Comparison of ENCODE assay signal across 9 cellular contexts in genomic region chr17:74466785-74467158, GRCh38. TPM values are rescaled to one million over a fixed set of nuclear protein-coding genes. Genes with fewer than 3 reads are reported as not detected.
A peak's percentile ranks its signal among the peaks of the same experiment; 100 is the strongest.
DNase-seq lines count a peak whose midpoint lies in the region; ATAC-seq and TF ChIP-seq lines count a peak whose summit lies in the region.
"Had no signal": no experiment of that assay in that cellular context is flagged by ENCODE, and none has a peak within 500 bp of the region (broad histone marks: within the 10 kb centered on the region; RNA-seq: fewer than 3 reads in every experiment).

No MANE protein-coding gene starts in this region.

- no peaks in the 10 kb centered on the region for H3K4me1 ChIP-seq in adrenal gland (replicated peaks in 1 of 2)
- H3K4me1 ChIP-seq in lower lobe of right lung, result peaks cover 19% of the 10 kb centered on the region
- H3K4me1 ChIP-seq in tibial artery, result no peaks in the 10 kb centered on the region

- no peaks in the 10 kb centered on the region for H3K9me3 Mint-ChIP-seq in activated naive CD4-positive, alpha-beta T cell treated with anti-CD3 and anti-CD28 coated beads for 36 hours

- WGBS in adrenal gland, 4 donors, result 28 to 58% (median 37%) methylated on average over 13 to 15 of the region's 15 CpGs

- intact Hi-C loops in activated naive CD4-positive, alpha-beta T cell treated with anti-CD3 and anti-CD28 coated beads for 36 hours (cut with micrococcal nuclease), result loop anchor here (2.0 kb wide), 1 partner anchor 48 kb away; no protein-coding TSS in a partner anchor
- intact Hi-C loops in adrenal gland (cut with DNase I) (no loop called here), lower lobe of right lung (cut with DNase I) (no loop called here), tibial artery (cut with DNase I; ENCODE audit: low total_unique reads) (no loop called here)

- H3K27ac Mint-ChIP-seq in activated naive CD4-positive, alpha-beta T cell treated with anti-CD3 and anti-CD28 coated beads for 36 hours, result peak overlapping the region; percentile 73

- peak overlapping the region; percentile 34 to 82 (median 41) for H3K27ac ChIP-seq in adrenal gland
- peak overlapping the region; percentile 79 for H3K27ac ChIP-seq in lower lobe of right lung
- no peak overlapping the region for H3K27ac ChIP-seq in tibial artery

- peaks cover 25% of the 10 kb centered on the region for H3K4me1 Mint-ChIP-seq in activated naive CD4-positive, alpha-beta T cell treated with anti-CD3 and anti-CD28 coated beads for 36 hours (ENCODE audit: low read depth)

- no peak overlapping the region for H3K4me3 Mint-ChIP-seq in activated naive CD4-positive, alpha-beta T cell treated with anti-CD3 and anti-CD28 coated beads for 36 hours

- ATAC-seq in lower lobe of right lung, result peak; percentile 5 to 9
- ATAC-seq in esophagus mucosa, result no peak
- no peak for ATAC-seq in left lobe of liver

- H3K36me3 Mint-ChIP-seq in activated naive CD4-positive, alpha-beta T cell treated with anti-CD3 and anti-CD28 coated beads for 36 hours (ENCODE audit: low read depth), result no peaks in the 10 kb centered on the region

- no peaks in the 10 kb centered on the region for H3K9me3 ChIP-seq in adrenal gland (replicated peaks in 1 of 3)
- no peaks in the 10 kb centered on the region for H3K9me3 ChIP-seq in lower lobe of right lung
- no peaks in the 10 kb centered on the region for H3K9me3 ChIP-seq in tibial artery

- TF ChIP-seq POLR2A in adrenal gland (IDR thresholded peaks at IDR 0.05), result no peak

- peak; percentile 34 for DNase-seq in activated naive CD4-positive, alpha-beta T cell treated with anti-CD3 and anti-CD28 coated beads for 36 hours
- no peak for DNase-seq in activated naive CD4-positive, alpha-beta T cell treated with Interleukin-2 at 50 U/mL for 16 hours
- DNase-seq in adrenal gland (no peak), lower lobe of right lung (no peak), tibial artery (no peak), DMS153 treated with DMSO at 0.1 percent for 48 hours (lab: John Stamatoyannopoulos, UW; ENCODE audit: unreplicated experiment) (no peak), left lobe of liver (ENCODE audit: low spot score) (no peak)
- DNase-seq: NCI-H510A treated with DMSO at 0.1 percent for 48 hours had no signal

- no peaks in the 10 kb centered on the region for H3K27me3 Mint-ChIP-seq in activated naive CD4-positive, alpha-beta T cell treated with anti-CD3 and anti-CD28 coated beads for 36 hours (ENCODE audit: low read depth)

- H3K4me3 ChIP-seq in adrenal gland (peak overlapping the region in 1 of 4 donors; percentile 43), lower lobe of right lung (peak overlapping the region; percentile 56), tibial artery (peak overlapping the region; percentile 30 to 37)

- CTCF ChIA-PET in activated naive CD4-positive, alpha-beta T cell treated with anti-CD3 and anti-CD28 coated beads for 36 hours (lab: Charles Lee), result interaction anchor here (1.1 kb wide), 2 partner anchors 10 to 98 kb away, joined by 5 to 7 read pairs; no protein-coding TSS in a partner anchor

- H3K27me3 ChIP-seq in adrenal gland, result peaks cover 15% of the 10 kb centered on the region
- H3K27me3 ChIP-seq in lower lobe of right lung (ENCODE audit: low read depth), result peaks cover 30% of the 10 kb centered on the region
- H3K27me3 ChIP-seq in tibial artery, result peaks cover 0 to 37% of the 10 kb centered on the region in 2 donors

- H3K36me3 ChIP-seq in adrenal gland (replicated peaks in 1 of 2) (no peaks in the 10 kb centered on the region), lower lobe of right lung (no peaks in the 10 kb centered on the region), tibial artery (no peaks in the 10 kb centered on the region)

- TF ChIP-seq CTCF in adrenal gland (IDR thresholded peaks at IDR 0.05), result no peak
- no peak for TF ChIP-seq CTCF in lower lobe of right lung (IDR thresholded peaks at IDR 0.05)
- TF ChIP-seq CTCF in tibial artery (IDR thresholded peaks at IDR 0.05), result no peak

RNA-seq across cellular contexts. Expression of gene CD300A, which starts 0.3 kb away (rescaled TPM):
- 1 to 10 TPM; 1.3 to 1.8 TPM for total RNA-seq in activated naive CD4-positive, alpha-beta T cell treated with anti-CD3 and anti-CD28 coated beads for 36 hours
- 10 to 100 TPM in 6 of 8 donors, 1 to 10 TPM in 2; 6.0 to 26.6 (median 15.9) TPM for total RNA-seq in adrenal gland
- polyA plus RNA-seq in adrenal gland, result 10 to 100 TPM in 1 of 3 donors, 1 to 10 TPM in 2; 7.3 to 11.7 (median 8.5) TPM
- total RNA-seq in lower lobe of right lung, result 27.8 TPM
- total RNA-seq in esophagus mucosa, result 0.64 TPM
- 3.8 TPM for total RNA-seq in left lobe of liver

RNA-seq across cellular contexts. Expression of gene GPRC5C, which starts 34.9 kb away (rescaled TPM):
- total RNA-seq in activated naive CD4-positive, alpha-beta T cell treated with anti-CD3 and anti-CD28 coated beads for 36 hours, result not detected
- 10 to 100 TPM; 20.1 to 67.2 (median 32.3) TPM for total RNA-seq in adrenal gland
- 10 to 100 TPM in 2 of 3 donors, 1 to 10 TPM in 1; 2.7 to 29.8 (median 18.2) TPM for polyA plus RNA-seq in adrenal gland
- total RNA-seq in lower lobe of right lung, result 58.2 TPM
- total RNA-seq in esophagus mucosa, result 13.0 TPM
- 243 TPM for total RNA-seq in left lobe of liver

Comparison
In these comparisons a context has a peak if more than half of its experiments do, and no peak if none do; other contexts are left out.
1. H3K27ac ChIP-seq: peak in adrenal gland (5 of 5) and lower lobe of right lung (single experiment); none in tibial artery (0 of 2).
2. ATAC-seq: peak in lower lobe of right lung (2 of 2); none in esophagus mucosa (single experiment) and left lobe of liver (single experiment).
3. RNA of gene GPRC5C, which starts 34.9 kb away (total RNA-seq): 243 TPM in left lobe of liver (single experiment), 58.2 TPM in lower lobe of right lung (single experiment), 20.1 to 67.2 TPM in adrenal gland and 13.0 TPM in esophagus mucosa (single experiment); not detected in activated naive CD4-positive, alpha-beta T cell treated with anti-CD3 and anti-CD28 coated beads for 36 hours; every median in the first group is over 10 times any median in the second.